8 cellular contexts compared by ENCODE assay signal in the genomic region with DNA sequence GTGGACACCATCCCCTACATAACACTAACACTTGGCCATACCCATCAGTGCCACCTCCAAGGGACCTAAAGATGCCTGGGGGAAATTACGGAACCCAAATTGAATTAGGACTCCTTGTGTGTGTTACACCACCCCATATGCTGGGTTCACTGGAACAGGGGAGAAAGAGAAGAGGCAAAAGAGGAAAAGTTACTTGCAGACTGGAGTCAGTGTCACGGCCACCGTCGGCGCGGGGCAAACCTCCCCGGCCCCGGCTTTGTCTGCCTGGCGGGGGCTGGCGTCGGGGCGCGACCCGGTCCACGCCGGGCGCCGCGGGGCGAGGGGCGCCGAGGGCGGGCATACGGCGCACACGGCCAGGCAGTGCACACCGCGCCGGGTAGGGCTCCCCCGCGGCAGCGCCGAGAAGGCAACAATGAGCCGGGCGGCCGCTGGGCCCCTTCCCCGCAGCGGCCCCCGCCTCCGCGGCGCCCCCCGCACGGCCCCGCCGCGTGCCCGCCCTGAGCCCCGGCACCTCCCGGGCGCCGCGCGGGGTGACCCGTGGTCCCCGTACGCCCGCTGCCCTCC.
DNase-seq lines count a peak whose midpoint lies in the region; ATAC-seq and TF ChIP-seq lines count a peak whose summit lies in the region.

No MANE protein-coding gene starts in this region.

- H3K4me3 ChIP-seq in GM08714 (ENCODE audit: low read length) (peak overlapping the region; percentile 97), brain microvascular endothelial cell (ENCODE audit: low read depth, low read length) (peak overlapping the region; percentile 52), subcutaneous abdominal adipose tissue (ENCODE audit: low read depth in 1 of 5, low read length in 5 of 5) (peak overlapping the region; percentile 71 to 91 (median 81))

- peaks cover 7 to 37% (median 31%) of the 10 kb centered on the region in 5 donors for H3K4me1 ChIP-seq in subcutaneous abdominal adipose tissue (ENCODE audit: control insufficient read depth in 5 of 5, insufficient read depth in 5 of 5, low read length in 5 of 5)

- H3K9ac ChIP-seq in subcutaneous abdominal adipose tissue (ENCODE audit: low read length in 5 of 5) = peak overlapping the region; percentile 50 to 84 (median 65)

- TF ChIP-seq CTCF in brain microvascular endothelial cell (IDR thresholded peaks at IDR 0.05; ENCODE audit: low read depth, low read length, missing control alignments) = no peak

- peak; percentile 30 for DNase-seq in NCI-H146 treated with DMSO at 0.1 percent for 48 hours (lab: John Stamatoyannopoulos, UW; ENCODE audit: unreplicated experiment)
- no peak for DNase-seq in brain microvascular endothelial cell
- no peak for DNase-seq in left lobe of liver (ENCODE audit: low spot score)
- DNase-seq in NCI-H2196 (lab: John Stamatoyannopoulos, UW; ENCODE audit: unreplicated experiment) = no peak

- in situ Hi-C loops in brain microvascular endothelial cell (cut with HindIII; ENCODE audit: low pct_ligation_motif_present, low sequenced_read_pairs) = no loop called here

- no peaks in the 10 kb centered on the region for H3K9me3 ChIP-seq in subcutaneous abdominal adipose tissue (ENCODE audit: control insufficient read depth in 5 of 5, low read length in 5 of 5)

- ATAC-seq in GM21737 (IDR thresholded peaks at IDR 0.05; ENCODE audit: unreplicated experiment) (peak; percentile 6), left lobe of liver (peak; percentile 3), GM21367 (IDR thresholded peaks at IDR 0.05; ENCODE audit: unreplicated experiment) (no peak)

- H3K27me3 ChIP-seq in brain microvascular endothelial cell (replicated peaks) (no peaks in the 10 kb centered on the region), subcutaneous abdominal adipose tissue (ENCODE audit: control insufficient read depth in 5 of 5, insufficient read depth in 4 of 5, low read length in 5 of 5) (no peaks in the 10 kb centered on the region)

- H3K36me3 ChIP-seq in brain microvascular endothelial cell (replicated peaks) (peaks cover 2% of the 10 kb centered on the region), subcutaneous abdominal adipose tissue (ENCODE audit: control insufficient read depth in 5 of 5, insufficient read depth in 5 of 5, low read length in 5 of 5) (peaks cover 3 to 21% (median 14%) of the 10 kb centered on the region in 5 donors)

- H3K27ac ChIP-seq in brain microvascular endothelial cell (peak overlapping the region; percentile 8), subcutaneous abdominal adipose tissue (ENCODE audit: low read depth, low read length) (peak overlapping the region; percentile 62)
